In the genomic region with DNA sequence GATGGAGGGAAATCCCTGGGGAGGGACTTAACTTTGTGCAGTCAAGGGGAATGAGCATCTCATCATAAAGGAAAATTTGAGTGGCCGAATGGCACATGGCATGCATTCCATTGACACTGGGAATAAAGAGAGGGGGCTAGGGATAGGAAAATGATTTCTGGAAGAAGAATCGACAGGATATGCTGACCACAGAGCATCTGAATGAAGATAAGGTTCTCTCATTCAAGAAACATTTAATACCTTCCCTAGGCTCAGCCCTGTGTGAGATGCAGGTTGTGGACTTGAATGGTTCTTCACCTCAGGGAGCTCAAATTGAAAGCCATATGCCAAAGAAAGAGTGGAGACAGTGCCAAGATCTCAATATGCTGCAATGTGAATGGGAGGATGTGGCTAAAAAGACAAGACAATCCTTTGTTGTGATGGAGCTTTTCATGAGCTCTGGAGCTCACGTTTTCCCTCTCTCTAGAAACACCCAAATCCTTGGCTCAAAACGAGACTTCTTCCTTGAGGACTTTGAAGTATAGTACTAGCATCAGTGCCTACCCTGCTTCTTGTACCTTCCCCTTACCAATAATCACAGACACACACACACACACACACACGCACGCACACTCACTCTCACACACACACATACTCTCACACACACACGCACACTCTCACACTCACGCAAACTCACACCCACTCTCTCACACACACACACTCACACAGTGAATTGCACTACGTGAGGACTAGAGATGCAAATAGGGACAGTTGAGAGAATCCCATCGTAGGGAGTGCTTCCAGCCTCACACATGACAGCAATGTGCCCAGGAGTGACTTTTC, we compare ENCODE assay signal across 1 cellular context.
TF ChIP-seq lines count a peak whose summit lies in the region.

No MANE protein-coding gene starts in this region.

TF ChIP-seq in GM23338, 12 proteins besides CTCF, POLR2A, EP300 and RAD21 (continued from another document):
- TF ChIP-seq CREB1 (CRISPR knock-in tag; IDR thresholded peaks at IDR 0.05; ENCODE audit: low read depth) (no peak), ZNF331 (CRISPR knock-in tag; IDR thresholded peaks at IDR 0.05; ENCODE audit: low read depth) (no peak), NANOG (IDR thresholded peaks at IDR 0.05; ENCODE audit: borderline replicate concordance) (no peak), JUNB (IDR thresholded peaks at IDR 0.05; ENCODE audit: unreplicated experiment) (no peak)
- TF ChIP-seq, protein P1, sequence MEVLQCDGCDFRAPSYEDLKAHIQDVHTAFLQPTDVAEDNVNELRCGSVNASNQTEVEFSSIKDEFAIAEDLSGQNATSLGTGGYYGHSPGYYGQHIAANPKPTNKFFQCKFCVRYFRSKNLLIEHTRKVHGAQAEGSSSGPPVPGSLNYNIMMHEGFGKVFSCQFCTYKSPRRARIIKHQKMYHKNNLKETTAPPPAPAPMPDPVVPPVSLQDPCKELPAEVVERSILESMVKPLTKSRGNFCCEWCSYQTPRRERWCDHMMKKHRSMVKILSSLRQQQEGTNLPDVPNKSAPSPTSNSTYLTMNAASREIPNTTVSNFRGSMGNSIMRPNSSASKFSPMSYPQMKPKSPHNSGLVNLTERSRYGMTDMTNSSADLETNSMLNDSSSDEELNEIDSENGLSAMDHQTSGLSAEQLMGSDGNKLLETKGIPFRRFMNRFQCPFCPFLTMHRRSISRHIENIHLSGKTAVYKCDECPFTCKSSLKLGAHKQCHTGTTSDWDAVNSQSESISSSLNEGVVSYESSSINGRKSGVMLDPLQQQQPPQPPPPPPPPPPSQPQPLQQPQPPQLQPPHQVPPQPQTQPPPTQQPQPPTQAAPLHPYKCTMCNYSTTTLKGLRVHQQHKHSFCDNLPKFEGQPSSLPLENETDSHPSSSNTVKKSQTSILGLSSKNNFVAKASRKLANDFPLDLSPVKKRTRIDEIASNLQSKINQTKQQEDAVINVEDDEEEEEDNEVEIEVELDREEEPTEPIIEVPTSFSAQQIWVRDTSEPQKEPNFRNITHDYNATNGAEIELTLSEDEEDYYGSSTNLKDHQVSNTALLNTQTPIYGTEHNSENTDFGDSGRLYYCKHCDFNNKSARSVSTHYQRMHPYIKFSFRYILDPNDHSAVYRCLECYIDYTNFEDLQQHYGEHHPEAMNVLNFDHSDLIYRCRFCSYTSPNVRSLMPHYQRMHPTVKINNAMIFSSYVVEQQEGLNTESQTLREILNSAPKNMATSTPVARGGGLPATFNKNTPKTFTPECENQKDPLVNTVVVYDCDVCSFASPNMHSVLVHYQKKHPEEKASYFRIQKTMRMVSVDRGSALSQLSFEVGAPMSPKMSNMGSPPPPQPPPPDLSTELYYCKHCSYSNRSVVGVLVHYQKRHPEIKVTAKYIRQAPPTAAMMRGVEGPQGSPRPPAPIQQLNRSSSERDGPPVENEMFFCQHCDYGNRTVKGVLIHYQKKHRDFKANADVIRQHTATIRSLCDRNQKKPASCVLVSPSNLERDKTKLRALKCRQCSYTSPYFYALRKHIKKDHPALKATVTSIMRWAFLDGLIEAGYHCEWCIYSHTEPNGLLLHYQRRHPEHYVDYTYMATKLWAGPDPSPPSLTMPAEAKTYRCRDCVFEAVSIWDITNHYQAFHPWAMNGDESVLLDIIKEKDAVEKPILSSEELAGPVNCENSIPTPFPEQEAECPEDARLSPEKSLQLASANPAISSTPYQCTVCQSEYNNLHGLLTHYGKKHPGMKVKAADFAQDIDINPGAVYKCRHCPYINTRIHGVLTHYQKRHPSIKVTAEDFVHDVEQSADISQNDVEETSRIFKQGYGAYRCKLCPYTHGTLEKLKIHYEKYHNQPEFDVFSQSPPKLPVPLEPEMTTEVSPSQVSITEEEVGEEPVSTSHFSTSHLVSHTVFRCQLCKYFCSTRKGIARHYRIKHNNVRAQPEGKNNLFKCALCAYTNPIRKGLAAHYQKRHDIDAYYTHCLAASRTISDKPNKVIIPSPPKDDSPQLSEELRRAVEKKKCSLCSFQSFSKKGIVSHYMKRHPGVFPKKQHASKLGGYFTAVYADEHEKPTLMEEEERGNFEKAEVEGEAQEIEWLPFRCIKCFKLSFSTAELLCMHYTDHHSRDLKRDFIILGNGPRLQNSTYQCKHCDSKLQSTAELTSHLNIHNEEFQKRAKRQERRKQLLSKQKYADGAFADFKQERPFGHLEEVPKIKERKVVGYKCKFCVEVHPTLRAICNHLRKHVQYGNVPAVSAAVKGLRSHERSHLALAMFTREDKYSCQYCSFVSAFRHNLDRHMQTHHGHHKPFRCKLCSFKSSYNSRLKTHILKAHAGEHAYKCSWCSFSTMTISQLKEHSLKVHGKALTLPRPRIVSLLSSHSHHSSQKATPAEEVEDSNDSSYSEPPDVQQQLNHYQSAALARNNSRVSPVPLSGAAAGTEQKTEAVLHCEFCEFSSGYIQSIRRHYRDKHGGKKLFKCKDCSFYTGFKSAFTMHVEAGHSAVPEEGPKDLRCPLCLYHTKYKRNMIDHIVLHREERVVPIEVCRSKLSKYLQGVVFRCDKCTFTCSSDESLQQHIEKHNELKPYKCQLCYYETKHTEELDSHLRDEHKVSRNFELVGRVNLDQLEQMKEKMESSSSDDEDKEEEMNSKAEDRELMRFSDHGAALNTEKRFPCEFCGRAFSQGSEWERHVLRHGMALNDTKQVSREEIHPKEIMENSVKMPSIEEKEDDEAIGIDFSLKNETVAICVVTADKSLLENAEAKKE (CRISPR knock-in tag; IDR thresholded peaks at IDR 0.05): no peak
- TF ChIP-seq, protein P2, sequence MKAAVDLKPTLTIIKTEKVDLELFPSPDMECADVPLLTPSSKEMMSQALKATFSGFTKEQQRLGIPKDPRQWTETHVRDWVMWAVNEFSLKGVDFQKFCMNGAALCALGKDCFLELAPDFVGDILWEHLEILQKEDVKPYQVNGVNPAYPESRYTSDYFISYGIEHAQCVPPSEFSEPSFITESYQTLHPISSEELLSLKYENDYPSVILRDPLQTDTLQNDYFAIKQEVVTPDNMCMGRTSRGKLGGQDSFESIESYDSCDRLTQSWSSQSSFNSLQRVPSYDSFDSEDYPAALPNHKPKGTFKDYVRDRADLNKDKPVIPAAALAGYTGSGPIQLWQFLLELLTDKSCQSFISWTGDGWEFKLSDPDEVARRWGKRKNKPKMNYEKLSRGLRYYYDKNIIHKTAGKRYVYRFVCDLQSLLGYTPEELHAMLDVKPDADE (IDR thresholded peaks at IDR 0.05): no peak
